Comparison of ENCODE assay signal across 1 cellular context in genomic region chr6:24340998-24341934, GRCh38.
TF ChIP-seq lines count a peak whose summit lies in the region.

No MANE protein-coding gene starts in this region.

TF ChIP-seq in HepG2, 621 proteins besides CTCF, POLR2A, EP300 and RAD21 (continued from another document and continues in another):
- TF ChIP-seq ZNF784 (CRISPR knock-in tag; IDR thresholded peaks at IDR 0.05; ENCODE audit: borderline replicate concordance) (no peak; the same call in 1 of the 2 replicates), SKI (IDR thresholded peaks at IDR 0.05; ENCODE audit: partially characterized antibody) (peak; percentile 96), MAX (IDR thresholded peaks at IDR 0.05) (0 out of 2 replicates have a peak, but pooled peaks have one; percentile 34), TAF1 (CRISPR knock-in tag; IDR thresholded peaks at IDR 0.05) (no peak), CAMTA2 (CRISPR knock-in tag; IDR thresholded peaks at IDR 0.05; ENCODE audit: borderline replicate concordance) (no peak), TBP (CRISPR knock-in tag; IDR thresholded peaks at IDR 0.05) (no peak), ZNF841 (CRISPR knock-in tag; IDR thresholded peaks at IDR 0.05; ENCODE audit: borderline replicate concordance) (no peak), SNAPC5 (CRISPR knock-in tag; IDR thresholded peaks at IDR 0.05; ENCODE audit: borderline replicate concordance) (0 out of 2 replicates have a peak, but pooled peaks have one; percentile 76), GZF1 (CRISPR knock-in tag; IDR thresholded peaks at IDR 0.05) (no peak), ZSCAN22 (CRISPR knock-in tag; IDR thresholded peaks at IDR 0.05) (no peak), ZFP91 (CRISPR knock-in tag; IDR thresholded peaks at IDR 0.05; ENCODE audit: borderline replicate concordance) (no peak), THRA (CRISPR knock-in tag; IDR thresholded peaks at IDR 0.05; ENCODE audit: borderline replicate concordance) (peak; percentile 77; the same call in 1 of the 2 replicates), ZBTB7A (CRISPR knock-in tag; IDR thresholded peaks at IDR 0.05) (no peak), SAFB2 (CRISPR knock-in tag; IDR thresholded peaks at IDR 0.05; ENCODE audit: borderline replicate concordance, low read depth) (no peak), AKAP8 (CRISPR knock-in tag; IDR thresholded peaks at IDR 0.05) (peak; percentile 67; the same call in 1 of the 2 replicates), HOXA9 (CRISPR knock-in tag; IDR thresholded peaks at IDR 0.05; ENCODE audit: borderline replicate concordance) (no peak), ZSCAN20 (CRISPR knock-in tag; IDR thresholded peaks at IDR 0.05; ENCODE audit: borderline replicate concordance) (0 out of 2 replicates have a peak, but pooled peaks have one; percentile 49), CBX5 (CRISPR knock-in tag; IDR thresholded peaks at IDR 0.05; ENCODE audit: borderline replicate concordance) (no peak), MATR3 (CRISPR knock-in tag; IDR thresholded peaks at IDR 0.05) (no peak), ESRRA (CRISPR knock-in tag; IDR thresholded peaks at IDR 0.05; ENCODE audit: low read depth) (no peak), CEBPB (IDR thresholded peaks at IDR 0.05; ENCODE audit: borderline replicate concordance, low read depth, low read length) (peak; percentile 89), CSRNP2 (CRISPR knock-in tag; conservative IDR thresholded peaks at IDR 0.05; ENCODE audit: low read depth) (no peak), PCBP2 (optimal IDR thresholded peaks at IDR 0.05; ENCODE audit: low read depth, low read length, poor library complexity, severe bottlenecking) (no peak), ZIK1 (CRISPR knock-in tag; IDR thresholded peaks at IDR 0.05; ENCODE audit: borderline replicate concordance, low read depth) (no peak), ZNF337 (CRISPR knock-in tag; IDR thresholded peaks at IDR 0.05; ENCODE audit: borderline replicate concordance, low read depth) (0 out of 2 replicates have a peak, but pooled peaks have one; percentile 62), ZNF775 (CRISPR knock-in tag; IDR thresholded peaks at IDR 0.05; ENCODE audit: borderline replicate concordance) (no peak), SOX13 (IDR thresholded peaks at IDR 0.05) (peak; percentile 91), SOX13 (CRISPR knock-in tag; conservative IDR thresholded peaks at IDR 0.05 in 1 of 2, IDR thresholded peaks at IDR 0.05 in 1 of 2) (peak in 1 of 2 experiments; percentile 98; a peak in 2 of 4 replicates), ZNF713 (CRISPR knock-in tag; IDR thresholded peaks at IDR 0.05) (no peak), IKZF5 (CRISPR knock-in tag; IDR thresholded peaks at IDR 0.05) (peak; percentile 83; the same call in 1 of the 2 replicates), ZBTB40 (IDR thresholded peaks at IDR 0.05) (no peak), ZBTB40 (CRISPR knock-in tag; IDR thresholded peaks at IDR 0.05) (no peak; the same call in 1 of the 2 replicates), ZNF44 (CRISPR knock-in tag; IDR thresholded peaks at IDR 0.05) (no peak), TOE1 (CRISPR knock-in tag; IDR thresholded peaks at IDR 0.05) (no peak), ZNF891 (CRISPR knock-in tag; IDR thresholded peaks at IDR 0.05) (no peak), DNMT1 (CRISPR knock-in tag; IDR thresholded peaks at IDR 0.05) (no peak), ZNF501 (CRISPR knock-in tag; IDR thresholded peaks at IDR 0.05) (no peak), NCOA2 (CRISPR knock-in tag; IDR thresholded peaks at IDR 0.05) (peak; percentile 97), GATA4 (IDR thresholded peaks at IDR 0.05; ENCODE audit: borderline replicate concordance, low read depth) (peak; percentile 92; the same call in 1 of the 2 replicates), PITX1 (CRISPR knock-in tag; IDR thresholded peaks at IDR 0.05) (peak; percentile 91), ZBTB21 (CRISPR knock-in tag; IDR thresholded peaks at IDR 0.05) (peak; percentile 36; the same call in 1 of the 2 replicates), ARID3A (IDR thresholded peaks at IDR 0.05; ENCODE audit: low read depth, low read length) (peak; percentile 100), ZNF556 (CRISPR knock-in tag; IDR thresholded peaks at IDR 0.05; ENCODE audit: borderline replicate concordance) (no peak), ZNF564 (CRISPR knock-in tag; IDR thresholded peaks at IDR 0.05) (no peak), ZBTB3 (CRISPR knock-in tag; IDR thresholded peaks at IDR 0.05; ENCODE audit: borderline replicate concordance, low read depth) (0 out of 2 replicates have a peak, but pooled peaks have one; percentile 49), HOXD1 (CRISPR knock-in tag; IDR thresholded peaks at IDR 0.05) (peak; percentile 95), RARA (CRISPR knock-in tag; IDR thresholded peaks at IDR 0.05) (peak; percentile 95), SP4 (CRISPR knock-in tag; IDR thresholded peaks at IDR 0.05) (no peak; the same call in 1 of the 2 replicates), SUZ12 (IDR thresholded peaks at IDR 0.05; ENCODE audit: low read depth, low read length) (no peak), ZNF576 (CRISPR knock-in tag; IDR thresholded peaks at IDR 0.05) (no peak), NPAS2 (CRISPR knock-in tag; IDR thresholded peaks at IDR 0.05; ENCODE audit: borderline replicate concordance) (no peak)
